In the genomic region with DNA sequence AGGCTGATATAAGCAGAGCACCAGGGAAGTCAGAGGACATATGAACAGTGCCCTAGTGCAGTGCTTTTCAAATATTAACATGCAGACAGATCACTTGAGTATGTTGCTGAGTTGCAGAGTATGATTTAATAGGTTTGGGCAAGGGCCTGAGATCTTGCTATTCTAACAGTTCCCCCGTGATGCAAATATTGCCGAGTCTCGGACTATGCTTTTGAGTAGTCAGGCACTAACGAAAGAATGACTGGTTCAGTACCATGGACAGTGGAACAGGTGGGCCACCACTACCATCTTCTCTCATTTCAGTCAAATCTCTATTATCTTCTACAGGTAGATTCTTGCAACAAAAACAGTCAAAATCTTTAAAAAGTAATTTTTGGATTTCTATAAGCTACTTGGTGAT, we compare ENCODE assay signal across 20 cellular contexts. TPM values are rescaled to one million over a fixed set of nuclear protein-coding genes. Genes with fewer than 3 reads are reported as not detected.
A peak's percentile ranks its signal among the peaks of the same experiment; 100 is the strongest.
DNase-seq lines count a peak whose midpoint lies in the region; ATAC-seq and TF ChIP-seq lines count a peak whose summit lies in the region.
"Had no signal": no experiment of that assay in that cellular context is flagged by ENCODE, and none has a peak within 500 bp of the region (broad histone marks: within the 10 kb centered on the region; RNA-seq: fewer than 3 reads in every experiment).

No MANE protein-coding gene starts in this region.

- no peak for ATAC-seq in sciatic nerve
- ATAC-seq: left cardiac atrium had no signal

- peaks cover 11% of the 10 kb centered on the region for H3K4me1 Mint-ChIP-seq in T-helper 2 cell treated with Interferon-gamma antibody and Interleukin-4, amounts not matched to agents 5 μg/mL and 100 μg/mL, for 36 hours (ENCODE audit: low read depth)

- H3K36me3 ChIP-seq in H7 (replicated peaks; ENCODE audit: control insufficient read depth, insufficient read depth, low read length) (no peaks in the 10 kb centered on the region), colonic mucosa (no peaks in the 10 kb centered on the region)
- H3K36me3 ChIP-seq: BLaER1, thyroid gland had no signal

- no peak overlapping the region for H3K27ac Mint-ChIP-seq in T-helper 2 cell treated with Interferon-gamma antibody and Interleukin-4, amounts not matched to agents 5 μg/mL and 100 μg/mL, for 36 hours
- H3K27ac Mint-ChIP-seq: activated naive CD4-positive, alpha-beta T cell treated with anti-CD3 and anti-CD28 coated beads, Interleukin-2, amount 50 U/mL, for 24 hours; nephron had no signal

- no peak overlapping the region for H3K4me3 Mint-ChIP-seq in T-helper 2 cell treated with Interferon-gamma antibody and Interleukin-4, amounts not matched to agents 5 μg/mL and 100 μg/mL, for 36 hours
- H3K4me3 Mint-ChIP-seq: activated naive CD4-positive, alpha-beta T cell treated with anti-CD3 and anti-CD28 coated beads, Interleukin-2, amount 50 U/mL, for 24 hours had no signal

- peaks cover 12% of the 10 kb centered on the region for H3K9me3 Mint-ChIP-seq in T-helper 2 cell treated with Interferon-gamma antibody and Interleukin-4, amounts not matched to agents 5 μg/mL and 100 μg/mL, for 36 hours
- H3K9me3 Mint-ChIP-seq: activated naive CD4-positive, alpha-beta T cell treated with anti-CD3 and anti-CD28 coated beads, Interleukin-2, amount 50 U/mL, for 24 hours had no signal

- H3K27me3 Mint-ChIP-seq in T-helper 2 cell treated with Interferon-gamma antibody and Interleukin-4, amounts not matched to agents 5 μg/mL and 100 μg/mL, for 36 hours (ENCODE audit: low read depth): peaks cover 35% of the 10 kb centered on the region

- no peak overlapping the region for H3K9ac ChIP-seq in colonic mucosa (ENCODE audit: low read depth in 2 of 2, low read length in 2 of 2)
- H3K9ac ChIP-seq: BLaER1 had no signal

- TF ChIP-seq CTCF in colonic mucosa (IDR thresholded peaks at IDR 0.05): no peak

- H3K4me1 ChIP-seq in colonic mucosa: no peaks in the 10 kb centered on the region

- no peak overlapping the region for H3K4me3 ChIP-seq in H7 (ENCODE audit: insufficient read depth, low read depth, low read length)
- no peak overlapping the region for H3K4me3 ChIP-seq in colonic mucosa
- H3K4me3 ChIP-seq: BLaER1, thyroid gland had no signal

- peak overlapping the region; percentile 8 for H3K27ac ChIP-seq in colonic mucosa
- H3K27ac ChIP-seq: BLaER1, thyroid gland had no signal

- H3K36me3 Mint-ChIP-seq in T-helper 2 cell treated with Interferon-gamma antibody and Interleukin-4, amounts not matched to agents 5 μg/mL and 100 μg/mL, for 36 hours (ENCODE audit: low read depth): peaks cover 2% of the 10 kb centered on the region

- H3K9me3 ChIP-seq in colonic mucosa: no peaks in the 10 kb centered on the region
- H3K9me3 ChIP-seq: thyroid gland had no signal

- DNase-seq in H7 (peak; percentile 46), NCI-H460 (ENCODE audit: extremely low read depth, low read depth) (peak; percentile 2), colonic mucosa (peak; percentile 58), left kidney (ENCODE audit: low read depth, low spot score) (peak; percentile 72), medulla oblongata (ENCODE audit: extremely low spot score) (no peak), sciatic nerve (ENCODE audit: low spot score) (no peak), NCI-H446 treated with DMSO at 0.1 percent for 48 hours (lab: John Stamatoyannopoulos, UW) (no peak)
- DNase-seq in T-helper 2 cell treated with Interferon-gamma antibody and Interleukin-4, amounts not matched to agents 5 μg/mL and 100 μg/mL, for 36 hours (ENCODE audit: low spot score): no peak
- DNase-seq: DMS79; effector memory CD4-positive, alpha-beta T cell; left cardiac atrium; NCI-H2029; NCI-H82; retina; SHP77 treated with DMSO at 0.1 percent for 48 hours; stimulated activated CD4-positive, alpha-beta T cell treated with anti-CD3 and anti-CD28 coated beads, Interleukin-2, amount 100 ng/mL, for 48 hours; thyroid gland had no signal

- H3K27me3 ChIP-seq in H7 (ENCODE audit: control insufficient read depth, insufficient read depth, low read length) (peaks cover 12% of the 10 kb centered on the region; the same call in 1 of the 2 replicates), colonic mucosa (no peaks in the 10 kb centered on the region)
- H3K27me3 ChIP-seq: thyroid gland had no signal

- intact Hi-C loops in colonic mucosa (cut with DNase I): no loop called here
- intact Hi-C loops in sciatic nerve (cut with DNase I): no loop called here

RNA-seq across cellular contexts. Expression of gene TMEM200A, which starts 3.7 kb away (rescaled TPM):
- 2.8 and 4.2 TPM in 2 replicates for total RNA-seq in H7 (2014; rRNA removed; shearing (Covaris generic))
- total RNA-seq in NCI-H460 (2014; rRNA removed; shearing (Covaris generic)): not detected in 2 replicates
- not detected in 2 replicates for polyA plus RNA-seq in NCI-H460 (2014; cell fraction: nucleus; rRNA removed)
- total RNA-seq in colonic mucosa (10 to 100 TPM; 20.4 to 51.4 TPM), sciatic nerve (18.5 TPM)

Comparison
In these comparisons a context has a peak if more than half of its experiments do, and no peak if none do; other contexts are left out.
1. DNase-seq: peak in H7 (single experiment), NCI-H460 (single experiment), colonic mucosa (single experiment) and left kidney (single experiment); none in medulla oblongata (single experiment), sciatic nerve (single experiment), NCI-H446 treated with DMSO at 0.1 percent for 48 hours (single experiment) and T-helper 2 cell treated with Interferon-gamma antibody and Interleukin-4, amounts not matched to agents 5 μg/mL and 100 μg/mL, for 36 hours (single experiment).